10 cellular contexts compared by ENCODE assay signal in genomic region chr19:40808021-40808325, GRCh38. TPM values are rescaled to one million over a fixed set of nuclear protein-coding genes. Genes with fewer than 3 reads are reported as not detected.
DNase-seq lines count a peak whose midpoint lies in the region; FAIRE-seq and TF ChIP-seq lines count a peak whose summit lies in the region.
"Had no signal": no experiment of that assay in that cellular context is flagged by ENCODE, and none has a peak within 500 bp of the region (broad histone marks: within the 10 kb centered on the region; RNA-seq: fewer than 3 reads in every experiment).

No MANE protein-coding gene starts in this region.

- POLR2A ChIA-PET in CD8-positive, alpha-beta memory T cell (lab: Charles Lee) = interaction anchor here (3.7 kb wide), 1 partner anchor 30 kb away, joined by 34 read pairs; the partner anchor contains the start of gene RAB4B
- POLR2A ChIA-PET in PC-9 (lab: Charles Lee; ENCODE audit: unreplicated experiment) = no interaction called here

- no TSS peak for BruUV-seq in PC-9 (replicated peaks; lab: Mats Ljungman, UMichigan)

- peaks cover 27% of the 10 kb centered on the region for H4K20me1 ChIP-seq in PC-9 (ENCODE audit: insufficient read depth)

- H3K27me3 Mint-ChIP-seq in CD8-positive, alpha-beta memory T cell = peaks cover 0 to 4% of the 10 kb centered on the region in 2 donors
- peaks cover 13% of the 10 kb centered on the region for H3K27me3 Mint-ChIP-seq in dendritic cell treated with granulocyte-macrophage colony-stimulating factor and Interleukin-4, amounts not matched to agents 40 ng/mL and 50 ng/mL, for 4 days

- FAIRE-seq in GM19239 (lab: Jason Lieb, UNC) = no peak
- FAIRE-seq: colon had no signal

- H3K27ac Mint-ChIP-seq in CD8-positive, alpha-beta memory T cell = peak overlapping the region; percentile 92 to 100 (median 98)
- peak overlapping the region; percentile 60 for H3K27ac Mint-ChIP-seq in dendritic cell treated with granulocyte-macrophage colony-stimulating factor and Interleukin-4, amounts not matched to agents 40 ng/mL and 50 ng/mL, for 4 days

- no peak for DNase-seq in CD8-positive, alpha-beta memory T cell
- no peak for DNase-seq in PC-9
- DNase-seq in GM19239 (ENCODE audit: insufficient read length, low spot score) = no peak
- DNase-seq in mesenteric fat pad (ENCODE audit: low spot score) = no peak
- DNase-seq in NK-92 (lab: John Stamatoyannopoulos, UW; ENCODE audit: unreplicated experiment) = no peak

- H3K9me3 Mint-ChIP-seq in CD8-positive, alpha-beta memory T cell = no peaks in the 10 kb centered on the region
- H3K9me3 Mint-ChIP-seq in dendritic cell treated with granulocyte-macrophage colony-stimulating factor and Interleukin-4, amounts not matched to agents 40 ng/mL and 50 ng/mL, for 4 days = no peaks in the 10 kb centered on the region

- intact Hi-C loops in PC-9 (cut with micrococcal nuclease; ENCODE audit: unreplicated experiment) = no loop called here
- intact Hi-C loops in dendritic cell treated with granulocyte-macrophage colony-stimulating factor and Interleukin-4, amounts not matched to agents 40 ng/mL and 50 ng/mL, for 4 days (cut with micrococcal nuclease) = no loop called here

- no peak overlapping the region for H2AFZ ChIP-seq in PC-9
- no peak overlapping the region for H2AFZ ChIP-seq in parathyroid adenoma

- no peaks in the 10 kb centered on the region for H3K9me2 ChIP-seq in PC-9 (ENCODE audit: insufficient read depth)

- H3K9ac ChIP-seq in parathyroid adenoma = no peak overlapping the region

- CTCF ChIA-PET in CD8-positive, alpha-beta memory T cell (lab: Charles Lee) = interaction anchor here (1.0 to 4.6 kb wide), 6 partner anchors 10 to 145 kb away, joined by 4 to 38 read pairs (median 21); partner anchors contain the start of genes EGLN2 and RAB4B
- CTCF ChIA-PET in PC-9 (lab: Charles Lee) = no interaction called here

- H3K79me2 ChIP-seq in PC-9 (ENCODE audit: low read depth) (peaks cover 16% of the 10 kb centered on the region), parathyroid adenoma (no peaks in the 10 kb centered on the region)

- H3K27me3 ChIP-seq in CD8-positive, alpha-beta memory T cell (ENCODE audit: insufficient read depth, low read length, poor library complexity, severe bottlenecking) = no peaks in the 10 kb centered on the region
- H3K27me3 ChIP-seq in PC-9 (ENCODE audit: insufficient read depth, low read depth) = no peaks in the 10 kb centered on the region
- no peaks in the 10 kb centered on the region for H3K27me3 ChIP-seq in parathyroid adenoma (ENCODE audit: control insufficient read depth, insufficient read depth, low read length)

- peaks cover 5 to 56% (median 7%) of the 10 kb centered on the region in 3 donors for H3K36me3 Mint-ChIP-seq in CD8-positive, alpha-beta memory T cell
- H3K36me3 Mint-ChIP-seq in dendritic cell treated with granulocyte-macrophage colony-stimulating factor and Interleukin-4, amounts not matched to agents 40 ng/mL and 50 ng/mL, for 4 days (ENCODE audit: low read depth) = peaks cover 76% of the 10 kb centered on the region

- H3F3A ChIP-seq in PC-9 (ENCODE audit: insufficient read depth, low read depth) = no peaks in the 10 kb centered on the region

- peak overlapping the region in 5 of 7 donors; percentile 13 to 76 (median 56) for H3K4me3 Mint-ChIP-seq in CD8-positive, alpha-beta memory T cell
- no peak overlapping the region for H3K4me3 Mint-ChIP-seq in dendritic cell treated with granulocyte-macrophage colony-stimulating factor and Interleukin-4, amounts not matched to agents 40 ng/mL and 50 ng/mL, for 4 days

- H3K4me1 Mint-ChIP-seq in CD8-positive, alpha-beta memory T cell = peaks cover 73 to 86% (median 85%) of the 10 kb centered on the region in 3 donors
- peaks cover 97% of the 10 kb centered on the region for H3K4me1 Mint-ChIP-seq in dendritic cell treated with granulocyte-macrophage colony-stimulating factor and Interleukin-4, amounts not matched to agents 40 ng/mL and 50 ng/mL, for 4 days (ENCODE audit: low read depth)

- TF ChIP-seq CTCF in PC-9 (conservative IDR thresholded peaks at IDR 0.05) (0 out of 2 replicates have a peak, but pooled peaks have one; percentile 10), parathyroid adenoma (IDR thresholded peaks at IDR 0.05) (peak; percentile 1)

- H3K4me1 ChIP-seq in CD8-positive, alpha-beta memory T cell (ENCODE audit: insufficient read depth, low read length) = peaks cover 74% of the 10 kb centered on the region
- H3K4me1 ChIP-seq in PC-9 (replicated peaks; ENCODE audit: insufficient read depth) (peaks cover 9% of the 10 kb centered on the region; the same call in 1 of the 2 replicates), parathyroid adenoma (peaks cover 33% of the 10 kb centered on the region)

- H3K9me3 ChIP-seq in CD8-positive, alpha-beta memory T cell (ENCODE audit: low read length) = no peaks in the 10 kb centered on the region
- H3K9me3 ChIP-seq in PC-9 (ENCODE audit: insufficient read depth, low read depth) (no peaks in the 10 kb centered on the region), parathyroid adenoma (ENCODE audit: control insufficient read depth, low read length) (no peaks in the 10 kb centered on the region)

- H3K4me2 ChIP-seq in PC-9 (no peak overlapping the region), parathyroid adenoma (ENCODE audit: low read length) (no peak overlapping the region)

- H3K4me3 ChIP-seq in CD8-positive, alpha-beta memory T cell (ENCODE audit: low read length) = no peak overlapping the region
- no peak overlapping the region for H3K4me3 ChIP-seq in PC-9
- H3K4me3 ChIP-seq in parathyroid adenoma (ENCODE audit: low read depth, low read length) = no peak overlapping the region

- peaks cover 15% of the 10 kb centered on the region for H3K36me3 ChIP-seq in CD8-positive, alpha-beta memory T cell (ENCODE audit: insufficient read depth, low read length)
- H3K36me3 ChIP-seq in PC-9 (ENCODE audit: low read depth) (peaks cover 4% of the 10 kb centered on the region; the same call in 1 of the 2 replicates), parathyroid adenoma (ENCODE audit: control insufficient read depth, insufficient read depth, low read length) (no peaks in the 10 kb centered on the region)

- no peak overlapping the region for H3K27ac ChIP-seq in CD8-positive, alpha-beta memory T cell (ENCODE audit: low read depth, low read length)
- H3K27ac ChIP-seq in PC-9 (no peak overlapping the region), parathyroid adenoma (no peak overlapping the region)

RNA-seq across cellular contexts. Expression of gene EGLN2, which starts 9.0 kb away (rescaled TPM):
- 100 to 1,000 TPM; 101 to 103 TPM for total RNA-seq in CD8-positive, alpha-beta memory T cell
- polyA plus RNA-seq in CD8-positive, alpha-beta memory T cell = 174 TPM
- total RNA-seq in PC-9 (2021) (78.4 and 78.5 TPM in 2 replicates), mesenteric fat pad (113 TPM)

RNA-seq across cellular contexts. Expression of gene RAB4B, which starts 29.9 kb away (rescaled TPM):
- 10 to 100 TPM; 24.2 to 27.2 TPM for total RNA-seq in CD8-positive, alpha-beta memory T cell
- 95.2 TPM for polyA plus RNA-seq in CD8-positive, alpha-beta memory T cell
- 22.2 and 24.8 TPM in 2 replicates for total RNA-seq in PC-9 (2021)
- 26.9 TPM for total RNA-seq in mesenteric fat pad

RNA-seq across cellular contexts. Expression of gene MIA, which starts 32.7 kb away (rescaled TPM):
- 1 to 10 TPM in 1 of 2 experiments, under 1 TPM in 1; 0.89 to 1.1 TPM for total RNA-seq in CD8-positive, alpha-beta memory T cell
- not detected for polyA plus RNA-seq in CD8-positive, alpha-beta memory T cell
- total RNA-seq in PC-9 (2021) (2.5 and 2.7 TPM in 2 replicates), mesenteric fat pad (not detected)
- total RNA-seq: fibroblast of villous mesenchyme, kidney epithelial cell had no signal

RNA-seq across cellular contexts. Expression of gene CYP2A6, which starts 42.3 kb away (rescaled TPM):
- total RNA-seq in CD8-positive, alpha-beta memory T cell = not detected
- polyA plus RNA-seq in CD8-positive, alpha-beta memory T cell = not detected
- not detected in 2 replicates for total RNA-seq in PC-9 (2021)
- total RNA-seq in mesenteric fat pad = 0.48 TPM
- total RNA-seq: fibroblast of villous mesenchyme, kidney epithelial cell had no signal

RNA-seq across cellular contexts. Expression of gene SNRPA, which starts 57.0 kb away (rescaled TPM):
- total RNA-seq in CD8-positive, alpha-beta memory T cell = 100 to 1,000 TPM; 202 TPM
- 89.5 TPM for polyA plus RNA-seq in CD8-positive, alpha-beta memory T cell
- total RNA-seq in PC-9 (2021) (119 and 147 TPM in 2 replicates), mesenteric fat pad (41.3 TPM)
